In the genomic region with DNA sequence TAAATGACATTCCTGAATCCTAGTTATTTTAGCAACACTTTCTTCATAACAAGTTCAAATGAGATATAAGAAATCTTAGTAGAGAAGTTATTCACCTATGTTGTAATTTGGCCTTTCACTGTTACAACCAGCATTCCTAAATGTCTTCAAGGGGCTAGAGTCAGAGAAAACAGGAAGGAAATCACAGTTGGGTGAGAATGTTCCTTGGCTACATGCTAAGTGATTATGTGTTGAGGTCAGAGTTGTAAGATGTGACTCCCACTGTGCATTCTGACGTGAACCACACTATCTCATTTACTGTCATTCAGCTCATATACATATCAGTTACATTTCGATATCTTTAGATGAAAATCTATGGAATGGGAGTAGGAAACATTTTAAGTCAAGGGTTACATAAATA, we compare ENCODE assay signal across 17 cellular contexts. TPM values are rescaled to one million over a fixed set of nuclear protein-coding genes. Genes with fewer than 3 reads are reported as not detected.
DNase-seq lines count a peak whose midpoint lies in the region; ATAC-seq and TF ChIP-seq lines count a peak whose summit lies in the region.
"Had no signal": no experiment of that assay in that cellular context is flagged by ENCODE, and none has a peak within 500 bp of the region (broad histone marks: within the 10 kb centered on the region; RNA-seq: fewer than 3 reads in every experiment).

No MANE protein-coding gene starts in this region.

- H3K27ac Mint-ChIP-seq in naive thymus-derived CD4-positive, alpha-beta T cell = no peak overlapping the region
- H3K27ac Mint-ChIP-seq: GM23338, memory B cell had no signal

- no peak for TF ChIP-seq POLR2A in lower leg skin (IDR thresholded peaks at IDR 0.05)

- H3K27ac ChIP-seq in psoas muscle = peak overlapping the region; percentile 86
- no peak overlapping the region for H3K27ac ChIP-seq in naive thymus-derived CD4-positive, alpha-beta T cell (ENCODE audit: low read depth, low read length)
- H3K27ac ChIP-seq: C4-2B, parathyroid adenoma had no signal

- H3K27me3 ChIP-seq in psoas muscle (ENCODE audit: insufficient read depth in 3 of 3, low read length in 2 of 3) (no peaks in the 10 kb centered on the region), HAP-1 (ENCODE audit: low read depth) (no peaks in the 10 kb centered on the region)
- H3K27me3 ChIP-seq in naive thymus-derived CD4-positive, alpha-beta T cell (ENCODE audit: control insufficient read depth in 2 of 2, insufficient read depth in 2 of 2, low read length in 2 of 2) = no peaks in the 10 kb centered on the region

- H3K9me3 ChIP-seq in psoas muscle = no peaks in the 10 kb centered on the region
- no peaks in the 10 kb centered on the region for H3K9me3 ChIP-seq in naive thymus-derived CD4-positive, alpha-beta T cell (ENCODE audit: control insufficient read depth in 2 of 3, low read length in 3 of 3)
- no peaks in the 10 kb centered on the region for H3K9me3 ChIP-seq in HAP-1

- no peaks in the 10 kb centered on the region for H3K36me3 Mint-ChIP-seq in naive thymus-derived CD4-positive, alpha-beta T cell
- H3K36me3 Mint-ChIP-seq: memory B cell had no signal

- CTCF ChIA-PET in naive thymus-derived CD4-positive, alpha-beta T cell (lab: Charles Lee) = no interaction called here

- H3K4me3 ChIP-seq in fibroblast of mammary gland (ENCODE audit: control insufficient read depth, low read depth, low read length) (no peak overlapping the region), psoas muscle (peak overlapping the region; percentile 46), HAP-1 (no peak overlapping the region), lower leg skin (ENCODE audit: low read depth, poor library complexity, severe bottlenecking) (no peak overlapping the region)
- H3K4me3 ChIP-seq in naive thymus-derived CD4-positive, alpha-beta T cell (ENCODE audit: low read length) = no peak overlapping the region
- H3K4me3 ChIP-seq: GM23338 had no signal

- in situ Hi-C loops in HAP-1 (cut with MboI; ENCODE audit: low sequenced_read_pairs) = no loop called here

- H3K36me3 ChIP-seq in psoas muscle (ENCODE audit: insufficient read depth in 1 of 2, low read depth in 1 of 2) = no peaks in the 10 kb centered on the region
- H3K36me3 ChIP-seq in naive thymus-derived CD4-positive, alpha-beta T cell (ENCODE audit: control insufficient read depth in 2 of 3, insufficient read depth in 3 of 3, low read length in 3 of 3) = no peaks in the 10 kb centered on the region
- H3K36me3 ChIP-seq in HAP-1 (replicated peaks) = no peaks in the 10 kb centered on the region

- no peak for TF ChIP-seq CTCF in fibroblast of mammary gland (conservative IDR thresholded peaks at IDR 0.05; ENCODE audit: control insufficient read depth, insufficient read depth, low read depth, low read length)
- no peak for TF ChIP-seq CTCF in psoas muscle (IDR thresholded peaks at IDR 0.05)
- TF ChIP-seq CTCF in lower leg skin (IDR thresholded peaks at IDR 0.05) = no peak

- H3K4me1 ChIP-seq in psoas muscle (peaks cover 58% of the 10 kb centered on the region), HAP-1 (peaks cover 7% of the 10 kb centered on the region)
- H3K4me1 ChIP-seq in naive thymus-derived CD4-positive, alpha-beta T cell (ENCODE audit: control insufficient read depth in 2 of 2, insufficient read depth in 2 of 2, low read length in 2 of 2) = no peaks in the 10 kb centered on the region
- H3K4me1 ChIP-seq: parathyroid adenoma had no signal

- DNase-seq in EL (peak; percentile 59), OCI-M1 (lab: John Stamatoyannopoulos, UW) (peak; percentile 24), fibroblast of mammary gland (ENCODE audit: low read depth) (peak; percentile 18), psoas muscle (no peak), HAP-1 (ENCODE audit: low spot score in 2 of 2) (no peak), lower leg skin (ENCODE audit: low spot score in 2 of 2) (no peak)
- no peak for DNase-seq in naive thymus-derived CD4-positive, alpha-beta T cell
- no peak for DNase-seq in activated CD4-positive, alpha-beta T cell treated with anti-CD3 and anti-CD28 coated beads, Interleukin-2, amount 50 U/mL, for 48 hours
- DNase-seq: activated T-cell treated with anti-CD3 and anti-CD28 coated beads for 4 hours; hypothalamus; stimulated activated CD4-positive, alpha-beta T cell treated with anti-CD3 and anti-CD28 coated beads, Interleukin-4, amount 100 ng/mL, for 24 hours; stimulated activated naive CD4-positive, alpha-beta T cell treated with Interleukin-2 at 50 U/mL for 16 hours had no signal

- no peak overlapping the region for H3K4me3 Mint-ChIP-seq in naive thymus-derived CD4-positive, alpha-beta T cell
- H3K4me3 Mint-ChIP-seq: GM23338, memory B cell had no signal

- POLR2A ChIA-PET in naive thymus-derived CD4-positive, alpha-beta T cell (lab: Charles Lee) = no interaction called here

- 25 to 44% (median 32%) methylated on average over 2 of the region's 2 CpGs for WGBS in psoas muscle, 3 donors
- 68 to 71% methylated on average over 2 of the region's 2 CpGs for WGBS in lower leg skin, 2 donors

- peak; percentile 45 to 72 (median 67) for ATAC-seq in psoas muscle
- ATAC-seq in naive thymus-derived CD4-positive, alpha-beta T cell = no peak
- ATAC-seq: GM23338 had no signal

- peaks cover 0 to 4% (median 0%) of the 10 kb centered on the region in 5 donors for H3K27me3 Mint-ChIP-seq in naive thymus-derived CD4-positive, alpha-beta T cell
- H3K27me3 Mint-ChIP-seq: memory B cell had no signal

- peaks cover 0 to 3% (median 0%) of the 10 kb centered on the region in 11 donors for H3K9me3 Mint-ChIP-seq in naive thymus-derived CD4-positive, alpha-beta T cell
- H3K9me3 Mint-ChIP-seq: GM23338 had no signal

- H3K4me1 Mint-ChIP-seq in naive thymus-derived CD4-positive, alpha-beta T cell = peaks cover 0 to 4% (median 0%) of the 10 kb centered on the region in 7 donors
- H3K4me1 Mint-ChIP-seq: GM23338, memory B cell had no signal

- intact Hi-C loops in psoas muscle (cut with DNase I) (no loop called here), lower leg skin (cut with DNase I; ENCODE audit: low total_unique reads) (no loop called here)
- intact Hi-C loops in naive thymus-derived CD4-positive, alpha-beta T cell (cut with micrococcal nuclease) = no loop called here

RNA-seq across cellular contexts. Expression of gene MLIP, which starts 51.0 kb away (rescaled TPM):
- total RNA-seq in psoas muscle (100 to 1,000 TPM; 140 to 365 (median 171) TPM), lower leg skin (10 to 100 TPM in 2 of 4 donors, 1 to 10 TPM in 2; 4.0 to 20.6 (median 10.1) TPM)
- polyA plus RNA-seq in psoas muscle = 100 to 1,000 TPM in 2 of 3 donors, 10 to 100 TPM in 1; 51.5 to 163 (median 119) TPM
- total RNA-seq in naive thymus-derived CD4-positive, alpha-beta T cell = not detected
- polyA plus RNA-seq in naive thymus-derived CD4-positive, alpha-beta T cell = not detected
- total RNA-seq: G401, GM23338 had no signal
- polyA plus RNA-seq: GM23338 had no signal

Comparison
In these comparisons a context has a peak if more than half of its experiments do, and no peak if none do; other contexts are left out.
1. DNase-seq: peak in EL (single experiment), OCI-M1 (single experiment) and fibroblast of mammary gland (single experiment); none in psoas muscle (0 of 2), naive thymus-derived CD4-positive, alpha-beta T cell (0 of 9), HAP-1 (0 of 2), lower leg skin (0 of 2) and activated CD4-positive, alpha-beta T cell treated with anti-CD3 and anti-CD28 coated beads, Interleukin-2, amount 50 U/mL, for 48 hours (0 of 2).
2. RNA of gene MLIP, which starts 51.0 kb away (total RNA-seq): 140 to 365 TPM in psoas muscle; 4.0 to 20.6 TPM in lower leg skin and not detected in naive thymus-derived CD4-positive, alpha-beta T cell; every median in the first group is over 4 times any median in the second.